11 cellular contexts compared by ENCODE assay signal in genomic region chr13:44801990-44802389, GRCh38.
DNase-seq lines count a peak whose midpoint lies in the region; FAIRE-seq and TF ChIP-seq lines count a peak whose summit lies in the region.
"Had no signal": no experiment of that assay in that cellular context is flagged by ENCODE, and none has a peak within 500 bp of the region (broad histone marks: within the 10 kb centered on the region; RNA-seq: fewer than 3 reads in every experiment).

No MANE protein-coding gene starts in this region.

- no peak for FAIRE-seq in GM12891 (lab: Jason Lieb, UNC)
- FAIRE-seq: GM18507 had no signal

- no peak overlapping the region for H3K4me3 ChIP-seq in AG10803 (ENCODE audit: low read length)

- no peak for TF ChIP-seq POLR2A in GM12891 (IDR thresholded peaks at IDR 0.05; ENCODE audit: low read depth, low read length)

- peak; percentile 78 for DNase-seq in AG10803 (ENCODE audit: low read depth)
- DNase-seq in HT1080 (ENCODE audit: low read depth), result peak; percentile 84
- peak; percentile 48 for DNase-seq in UCSD-AML1 (lab: John Stamatoyannopoulos, UW; ENCODE audit: unreplicated experiment)
- DNase-seq in hepatic stellate cell (ENCODE audit: low spot score), result peak; percentile 78
- DNase-seq in pons (ENCODE audit: low spot score), result no peak
- DNase-seq in NCI-H748 (lab: John Stamatoyannopoulos, UW; ENCODE audit: unreplicated experiment), result no peak
- DNase-seq in GM12891 (ENCODE audit: insufficient read length, low spot score), result no peak
- DNase-seq in 8988T, result no peak
- DNase-seq: activated CD8-positive, alpha-beta memory T cell treated with anti-CD3 and anti-CD28 coated beads, Interleukin-2, amount 10 ng/mL, durations not matched to agents 7 days and 5 days; CD4-positive, CD25-positive, alpha-beta regulatory T cell had no signal

- no peak for TF ChIP-seq CTCF in AG10803 (conservative IDR thresholded peaks at IDR 0.05; ENCODE audit: low read length)

TF ChIP-seq in GM12891, 5 proteins besides CTCF, POLR2A, EP300 and RAD21:
- TF ChIP-seq SPI1 (IDR thresholded peaks at IDR 0.05; ENCODE audit: low read depth, low read length) (no peak), TAF1 (IDR thresholded peaks at IDR 0.05; ENCODE audit: low read depth, low read length) (no peak), POU2F2 (IDR thresholded peaks at IDR 0.05; ENCODE audit: low read depth, low read length) (no peak), POLR2AphosphoS5 (IDR thresholded peaks at IDR 0.05; ENCODE audit: low read depth, low read length) (no peak), PAX5 (IDR thresholded peaks at IDR 0.05; ENCODE audit: insufficient read depth, low read length, severe bottlenecking) (no peak)

Comparison
In these comparisons a context has a peak if more than half of its experiments do, and no peak if none do; other contexts are left out.
1. DNase-seq: peak in AG10803 (single experiment), HT1080 (single experiment), UCSD-AML1 (single experiment) and hepatic stellate cell (single experiment); none in pons (single experiment), NCI-H748 (single experiment), GM12891 (single experiment) and 8988T (single experiment).